In genomic region chr17:45156242-45156641, GRCh38 we compare ENCODE assay signal across 19 cellular contexts. TPM values are rescaled to one million over a fixed set of nuclear protein-coding genes. Genes with fewer than 3 reads are reported as not detected.
DNase-seq lines count a peak whose midpoint lies in the region; ATAC-seq and TF ChIP-seq lines count a peak whose summit lies in the region.
"Had no signal": no experiment of that assay in that cellular context is flagged by ENCODE, and none has a peak within 500 bp of the region (broad histone marks: within the 10 kb centered on the region; RNA-seq: fewer than 3 reads in every experiment).

No MANE protein-coding gene starts in this region.

- H3K79me2 ChIP-seq in PC-9 (ENCODE audit: low read depth): peaks cover 83% of the 10 kb centered on the region

- no peak overlapping the region for H2AFZ ChIP-seq in PC-9

- 88% methylated on average over 3 of the region's 3 CpGs for WGBS in esophagus muscularis mucosa
- WGBS in sigmoid colon, 2 donors: 78 to 93% methylated on average over 3 of the region's 3 CpGs

- H3F3A ChIP-seq in PC-9 (ENCODE audit: insufficient read depth, low read depth): peaks cover 71% of the 10 kb centered on the region

- TF ChIP-seq EP300 in esophagus muscularis mucosa (IDR thresholded peaks at IDR 0.05) (no peak), sigmoid colon (IDR thresholded peaks at IDR 0.05) (no peak)

- BruUV-seq in PC-9 (replicated peaks; lab: Mats Ljungman, UMichigan): no TSS peak

- H3K9me2 ChIP-seq in PC-9 (ENCODE audit: insufficient read depth): no peaks in the 10 kb centered on the region

- no peak overlapping the region for H3K4me3 Mint-ChIP-seq in activated T-cell treated with anti-CD3 and anti-CD28 coated beads, Interleukin-2, amount 50 U/mL, for 24 hours
- H3K4me3 Mint-ChIP-seq: activated CD4-positive, alpha-beta T cell treated with anti-CD3 and anti-CD28 coated beads for 36 hours had no signal

- H3K27me3 Mint-ChIP-seq in activated T-cell treated with anti-CD3 and anti-CD28 coated beads, Interleukin-2, amount 50 U/mL, for 24 hours: no peaks in the 10 kb centered on the region
- H3K27me3 Mint-ChIP-seq: activated CD4-positive, alpha-beta T cell treated with anti-CD3 and anti-CD28 coated beads for 36 hours; progenitor cell of endocrine pancreas had no signal

- H3K4me1 ChIP-seq in PC-9 (replicated peaks; ENCODE audit: insufficient read depth) (peaks cover 72% of the 10 kb centered on the region), esophagus muscularis mucosa (peaks cover 55 to 87% (median 84%) of the 10 kb centered on the region in 4 donors), sigmoid colon (peaks cover 0 to 80% (median 69%) of the 10 kb centered on the region in 4 donors)

- CTCF ChIA-PET in PC-9 (lab: Charles Lee): interaction anchor here (1.2 to 2.3 kb wide), 3 partner anchors 20 to 42 kb away, joined by 4 to 37 read pairs (median 26); partner anchors contain the start of gene ACBD4

- no peaks in the 10 kb centered on the region for H3K9me3 ChIP-seq in PC-9 (ENCODE audit: insufficient read depth, low read depth)
- H3K9me3 ChIP-seq in esophagus muscularis mucosa: no peaks in the 10 kb centered on the region
- H3K9me3 ChIP-seq in sigmoid colon: no peaks in the 10 kb centered on the region
- H3K9me3 ChIP-seq: heart right ventricle, uterus had no signal

- H4K20me1 ChIP-seq in PC-9 (ENCODE audit: insufficient read depth): no peaks in the 10 kb centered on the region; the same call in 1 of the 2 replicates

- no peak for ATAC-seq in GM18867 (IDR thresholded peaks at IDR 0.05; ENCODE audit: unreplicated experiment)
- ATAC-seq: activated CD4-positive, alpha-beta T cell treated with anti-CD3 and anti-CD28 coated beads for 36 hours; heart right ventricle; left ventricle myocardium superior had no signal

- H3K36me3 ChIP-seq in PC-9 (ENCODE audit: low read depth) (peaks cover 7% of the 10 kb centered on the region; the same call in 1 of the 2 replicates), esophagus muscularis mucosa (no peaks in the 10 kb centered on the region), sigmoid colon (no peaks in the 10 kb centered on the region)
- H3K36me3 ChIP-seq: uterus had no signal

- peak overlapping the region; percentile 82 for H3K4me2 ChIP-seq in PC-9

- H3K27ac Mint-ChIP-seq in activated T-cell treated with anti-CD3 and anti-CD28 coated beads, Interleukin-2, amount 50 U/mL, for 24 hours: peak overlapping the region; percentile 83
- H3K27ac Mint-ChIP-seq: activated T-helper 2 cell treated with anti-CD3 and anti-CD28 coated beads, Interferon-gamma antibody, Interleukin-2, Interleukin-4, amounts not matched to agents 10 μg/mL and 5 μg/mL and 100 μg/mL, durations not matched to agents 14 hours and 24 hours and 36 hours; progenitor cell of endocrine pancreas had no signal

- peaks cover 42% of the 10 kb centered on the region for H3K36me3 Mint-ChIP-seq in activated T-cell treated with anti-CD3 and anti-CD28 coated beads, Interleukin-2, amount 50 U/mL, for 24 hours (ENCODE audit: low read depth)

- no peak for DNase-seq in activated T-cell treated with anti-CD3 and anti-CD28 coated beads, Interleukin-2, amount 50 U/mL, for 24 hours
- DNase-seq in activated T-cell treated with anti-CD3 and anti-CD28 coated beads, Interleukin-2, amount 50 U/mL, for 1 hour: no peak
- DNase-seq in PC-9 (no peak), esophagus muscularis mucosa (ENCODE audit: extremely low spot score) (no peak), sigmoid colon (no peak), SIG-M5 (lab: John Stamatoyannopoulos, UW) (no peak), NCI-H748 treated with DMSO at 0.1 percent for 48 hours (lab: John Stamatoyannopoulos, UW) (no peak)
- DNase-seq: activated CD4-positive, alpha-beta T cell treated with anti-CD3 and anti-CD28 coated beads for 36 hours; C1 segment of cervical spinal cord; HCEC 1CT; heart right ventricle; left ventricle myocardium superior; NCI-H1694 treated with DMSO at 0.1 percent for 48 hours; NCI-H526; uterus had no signal

- H3K27ac ChIP-seq in PC-9 (no peak overlapping the region), esophagus muscularis mucosa (replicated peaks in 1 of 4) (peak overlapping the region in 3 of 4 donors; percentile 12 to 18 (median 16)), sigmoid colon (peak overlapping the region; percentile 30 to 99 (median 43))
- H3K27ac ChIP-seq: epithelial cell of prostate, uterus had no signal

- TF ChIP-seq CTCF in PC-9 (conservative IDR thresholded peaks at IDR 0.05) (no peak), esophagus muscularis mucosa (IDR thresholded peaks at IDR 0.05) (no peak), sigmoid colon (IDR thresholded peaks at IDR 0.05) (no peak)

- H3K4me3 ChIP-seq in PC-9 (no peak overlapping the region), esophagus muscularis mucosa (no peak overlapping the region), sigmoid colon (no peak overlapping the region)
- H3K4me3 ChIP-seq: heart right ventricle, uterus had no signal

- peaks cover 44% of the 10 kb centered on the region for H3K4me1 Mint-ChIP-seq in activated T-cell treated with anti-CD3 and anti-CD28 coated beads, Interleukin-2, amount 50 U/mL, for 24 hours (ENCODE audit: low read depth)

- POLR2A ChIA-PET in PC-9 (lab: Charles Lee; ENCODE audit: unreplicated experiment): no interaction called here

- no peaks in the 10 kb centered on the region for H3K9me3 Mint-ChIP-seq in activated T-cell treated with anti-CD3 and anti-CD28 coated beads, Interleukin-2, amount 50 U/mL, for 24 hours
- H3K9me3 Mint-ChIP-seq: activated T-helper 2 cell treated with anti-CD3 and anti-CD28 coated beads, Interferon-gamma antibody, Interleukin-2, Interleukin-4, amounts not matched to agents 10 μg/mL and 5 μg/mL and 100 μg/mL, durations not matched to agents 14 hours and 24 hours and 36 hours had no signal

- intact Hi-C loops in PC-9 (cut with micrococcal nuclease; ENCODE audit: unreplicated experiment): no loop called here
- intact Hi-C loops in esophagus muscularis mucosa (cut with DNase I): loop anchor here (5.0 kb wide), 1 partner anchor 41 kb away; no protein-coding TSS in a partner anchor
- intact Hi-C loops in sigmoid colon (cut with DNase I): no loop called here

- no peaks in the 10 kb centered on the region for H3K27me3 ChIP-seq in PC-9 (ENCODE audit: insufficient read depth, low read depth)
- no peaks in the 10 kb centered on the region for H3K27me3 ChIP-seq in esophagus muscularis mucosa
- H3K27me3 ChIP-seq in sigmoid colon: no peaks in the 10 kb centered on the region
- H3K27me3 ChIP-seq: heart right ventricle, uterus had no signal

- TF ChIP-seq POLR2A in esophagus muscularis mucosa (IDR thresholded peaks at IDR 0.05; ENCODE audit: low read depth) (no peak), sigmoid colon (IDR thresholded peaks at IDR 0.05) (no peak)

RNA-seq across cellular contexts. Expression of gene HEXIM2, which starts 5.4 kb away (rescaled TPM):
- total RNA-seq in PC-9 (2021) (22.4 and 32.2 TPM in 2 replicates), esophagus muscularis mucosa (1 to 10 TPM; 4.0 to 8.4 (median 7.0) TPM), sigmoid colon (10 to 100 TPM in 2 of 4 donors, 1 to 10 TPM in 2; 7.5 to 14.7 (median 11.2) TPM)
- 1 to 10 TPM; 1.8 to 7.8 (median 6.6) TPM for polyA plus RNA-seq in sigmoid colon

RNA-seq across cellular contexts. Expression of gene HEXIM1, which starts 8.0 kb away (rescaled TPM):
- total RNA-seq in PC-9 (2021): 49.3 and 64.9 TPM in 2 replicates
- total RNA-seq in esophagus muscularis mucosa: 10 to 100 TPM; 32.1 to 58.2 (median 45.3) TPM
- 10 to 100 TPM; 41.0 to 60.9 (median 49.4) TPM for total RNA-seq in sigmoid colon
- 10 to 100 TPM; 21.6 to 38.8 (median 24.7) TPM for polyA plus RNA-seq in sigmoid colon

RNA-seq across cellular contexts. Expression of gene ACBD4, which starts 20.8 kb away (rescaled TPM):
- total RNA-seq in PC-9 (2021) (14.6 and 19.5 TPM in 2 replicates), esophagus muscularis mucosa (10 to 100 TPM; 20.9 to 34.8 (median 23.5) TPM), sigmoid colon (10 to 100 TPM; 20.0 to 24.9 (median 21.9) TPM)
- 10 to 100 TPM; 13.2 to 36.5 (median 20.1) TPM for polyA plus RNA-seq in sigmoid colon

RNA-seq across cellular contexts. Expression of gene PLCD3, which starts 23.9 kb away (rescaled TPM):
- total RNA-seq in PC-9 (2021) (92.4 and 138 TPM in 2 replicates), esophagus muscularis mucosa (100 to 1,000 TPM in 2 of 4 donors, 10 to 100 TPM in 2; 49.4 to 154 (median 106) TPM), sigmoid colon (10 to 100 TPM; 27.4 to 45.7 (median 33.9) TPM)
- polyA plus RNA-seq in sigmoid colon: 100 to 1,000 TPM; 114 to 274 (median 137) TPM
